In the genomic region with DNA sequence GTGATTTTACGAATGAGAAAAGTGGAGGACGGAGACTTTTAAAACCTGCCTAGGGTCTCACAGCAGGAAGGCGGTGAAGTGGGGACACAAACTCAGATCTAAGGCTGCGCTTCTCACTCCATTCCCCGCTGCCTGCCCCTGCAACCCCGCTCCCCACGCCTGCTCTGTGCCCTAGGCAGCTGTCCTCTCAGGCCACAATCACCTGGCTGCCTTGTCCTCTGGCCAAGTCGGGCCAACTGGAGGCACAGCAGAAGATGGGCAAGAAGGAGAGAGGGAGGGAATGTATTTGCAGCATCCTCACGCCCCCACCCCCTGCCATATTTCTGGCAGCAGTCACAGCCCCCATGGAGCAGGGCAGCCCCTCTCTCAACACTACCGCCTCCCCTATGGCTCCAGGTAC, we compare ENCODE assay signal across 22 cellular contexts.
A peak's percentile ranks its signal among the peaks of the same experiment; 100 is the strongest.
DNase-seq lines count a peak whose midpoint lies in the region; ATAC-seq and TF ChIP-seq lines count a peak whose summit lies in the region.
"Had no signal": no experiment of that assay in that cellular context is flagged by ENCODE, and none has a peak within 500 bp of the region (broad histone marks: within the 10 kb centered on the region; RNA-seq: fewer than 3 reads in every experiment).

No MANE protein-coding gene starts in this region.

- no peaks in the 10 kb centered on the region for H4K20me1 ChIP-seq in BLaER1

- H3K36me3 Mint-ChIP-seq in activated T-helper 17 cell treated with anti-CD3 and anti-CD28 coated beads, Interleukin-2, amount 50 U/mL, for 72 hours (ENCODE audit: low read depth): peaks cover 6% of the 10 kb centered on the region
- peaks cover 5% of the 10 kb centered on the region for H3K36me3 Mint-ChIP-seq in progenitor cell of endocrine pancreas (ENCODE audit: insufficient read depth)

- H3K4me1 ChIP-seq in BLaER1: peaks cover 79% of the 10 kb centered on the region

- H3K9me3 ChIP-seq in BLaER1: no peaks in the 10 kb centered on the region
- H3K9me3 ChIP-seq: mucosa of descending colon, pancreas had no signal

- H3K36me3 ChIP-seq in BLaER1: peaks cover 11% of the 10 kb centered on the region
- H3K36me3 ChIP-seq: pancreas had no signal

- intact Hi-C loops in left ventricle myocardium superior (cut with micrococcal nuclease): no loop called here

- TF ChIP-seq CTCF in progenitor cell of endocrine pancreas (IDR thresholded peaks at IDR 0.05; ENCODE audit: unreplicated experiment): no peak

- no peak for DNase-seq in left ventricle myocardium superior
- DNase-seq in progenitor cell of endocrine pancreas (ENCODE audit: low spot score, unreplicated experiment): no peak
- DNase-seq in stimulated activated CD4-positive, alpha-beta T cell treated with anti-CD3 and anti-CD28 coated beads, Interleukin-1b, Interleukin-23, amount 100 ng/mL, for 48 hours: no peak
- DNase-seq in stimulated activated CD8-positive, alpha-beta memory T cell treated with anti-CD3 and anti-CD28 coated beads, Interleukin-4, amount 100 ng/mL, for 48 hours: no peak
- no peak for DNase-seq in NCI-H1048 (lab: John Stamatoyannopoulos, UW)
- DNase-seq: erythroblast; GOT3; islet precursor cell; mucosa of descending colon; NCI-H1105 treated with DMSO at 0.1 percent for 48 hours; NCI-H2227 treated with DMSO at 0.1 percent for 48 hours; NK-92 treated with Interleukin-12 subunit alpha and Interleukin-12 subunit beta, amount 100 ng/mL, for 24 hours; RPMI8226; stimulated activated CD4-positive, alpha-beta T cell treated with anti-CD3 and anti-CD28 coated beads, Interleukin-12 subunit alpha, Interleukin-12 subunit beta, amount 100 ng/mL, for 4 hours had no signal

- H3K27ac ChIP-seq in BLaER1: peak overlapping the region; percentile 49
- H3K27ac ChIP-seq: KMS-11 had no signal

- no peaks in the 10 kb centered on the region for H3K27me3 Mint-ChIP-seq in activated T-helper 17 cell treated with anti-CD3 and anti-CD28 coated beads, Interleukin-2, amount 50 U/mL, for 72 hours
- H3K27me3 Mint-ChIP-seq in progenitor cell of endocrine pancreas: no peaks in the 10 kb centered on the region

- peak overlapping the region; percentile 71 for H3K27ac Mint-ChIP-seq in activated T-helper 17 cell treated with anti-CD3 and anti-CD28 coated beads, Interleukin-2, amount 50 U/mL, for 72 hours
- peak overlapping the region; percentile 14 for H3K27ac Mint-ChIP-seq in progenitor cell of endocrine pancreas
- H3K27ac Mint-ChIP-seq: activated T-helper 2 cell treated with anti-CD3 and anti-CD28 coated beads, Interferon-gamma antibody, Interleukin-2, Interleukin-4, amounts not matched to agents 10 μg/mL and 5 μg/mL and 100 μg/mL, durations not matched to agents 14 hours and 24 hours and 36 hours had no signal

- H3K4me3 Mint-ChIP-seq in activated T-helper 17 cell treated with anti-CD3 and anti-CD28 coated beads, Interleukin-2, amount 50 U/mL, for 72 hours: no peak overlapping the region
- H3K4me3 Mint-ChIP-seq in progenitor cell of endocrine pancreas (ENCODE audit: low read depth): no peak overlapping the region

- H3K9me3 Mint-ChIP-seq in activated T-helper 17 cell treated with anti-CD3 and anti-CD28 coated beads, Interleukin-2, amount 50 U/mL, for 72 hours: no peaks in the 10 kb centered on the region
- H3K9me3 Mint-ChIP-seq in progenitor cell of endocrine pancreas (ENCODE audit: low read depth): no peaks in the 10 kb centered on the region
- H3K9me3 Mint-ChIP-seq: activated T-helper 2 cell treated with anti-CD3 and anti-CD28 coated beads, Interferon-gamma antibody, Interleukin-2, Interleukin-4, amounts not matched to agents 10 μg/mL and 5 μg/mL and 100 μg/mL, durations not matched to agents 14 hours and 24 hours and 36 hours had no signal

- peaks cover 26% of the 10 kb centered on the region for H3K4me1 Mint-ChIP-seq in activated T-helper 17 cell treated with anti-CD3 and anti-CD28 coated beads, Interleukin-2, amount 50 U/mL, for 72 hours
- peaks cover 30% of the 10 kb centered on the region for H3K4me1 Mint-ChIP-seq in progenitor cell of endocrine pancreas (ENCODE audit: low read depth)

- ATAC-seq in activated T-helper 17 cell treated with anti-CD3 and anti-CD28 coated beads, Interleukin-2, amount 50 U/mL, for 72 hours (replicated peaks): no peak
- ATAC-seq in left ventricle myocardium superior (peak; percentile 17), HG03135 (IDR thresholded peaks at IDR 0.05; ENCODE audit: unreplicated experiment) (no peak)
- ATAC-seq: GM12878, mucosa of descending colon had no signal

- peak overlapping the region; percentile 58; the same call in 1 of the 2 replicates for H3K4me2 ChIP-seq in BLaER1
- H3K4me2 ChIP-seq: KMS-11 had no signal

- H3K9ac ChIP-seq in BLaER1: no peak overlapping the region
- H3K9ac ChIP-seq: KMS-11 had no signal

- no peak overlapping the region for H3K4me3 ChIP-seq in BLaER1
- H3K4me3 ChIP-seq: coronary artery, GM12878, mucosa of descending colon, pancreas had no signal

- no peaks in the 10 kb centered on the region for H3K27me3 ChIP-seq in BLaER1
- H3K27me3 ChIP-seq: pancreas had no signal
